ENCODE assay signal across 8 cellular contexts in the genomic region with DNA sequence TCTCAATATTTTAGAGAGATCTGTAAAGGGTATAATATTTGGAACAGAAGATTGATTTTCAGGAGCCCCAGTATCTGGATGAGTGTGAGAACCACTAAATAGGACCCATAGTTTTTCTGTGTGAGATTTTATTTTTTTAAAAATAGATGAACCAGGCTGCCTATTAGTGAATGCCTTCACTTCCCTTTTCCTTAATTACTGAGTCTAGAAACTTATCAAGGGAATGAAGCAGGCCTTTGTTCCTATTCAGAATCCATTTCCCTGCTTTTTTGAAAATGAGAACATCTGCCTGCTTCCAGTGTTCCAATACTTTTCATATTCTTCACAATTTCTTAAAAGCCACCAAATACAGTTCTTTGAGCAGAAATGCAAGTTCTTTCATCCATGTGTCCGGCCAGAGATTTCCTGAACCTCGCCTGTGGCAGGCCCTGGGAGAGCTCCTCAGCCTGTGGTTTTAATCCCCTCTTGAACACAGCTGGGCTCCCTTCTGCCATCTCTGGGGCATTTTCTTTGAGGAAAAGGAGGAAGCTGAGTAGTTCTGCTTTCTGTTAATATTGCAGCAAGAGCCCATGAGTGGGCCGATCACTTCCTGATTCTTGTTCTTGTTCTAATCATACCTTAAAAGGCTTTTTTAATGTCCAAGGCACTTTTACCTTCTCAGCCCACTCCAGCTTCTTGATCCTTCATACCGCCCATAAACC. TPM values are rescaled to one million over a fixed set of nuclear protein-coding genes. Genes with fewer than 3 reads are reported as not detected.
A peak's percentile ranks its signal among the peaks of the same experiment; 100 is the strongest.
DNase-seq lines count a peak whose midpoint lies in the region; ATAC-seq, FAIRE-seq and TF ChIP-seq lines count a peak whose summit lies in the region.

No MANE protein-coding gene starts in this region.

- peaks cover 17% of the 10 kb centered on the region; the same call in 1 of the 2 replicates for H4K20me1 ChIP-seq in K562 (replicated peaks; ENCODE audit: control insufficient read depth, insufficient read depth, low read length)
- H4K20me1 ChIP-seq in MM.1S (ENCODE audit: insufficient read depth, low read length), result no peaks in the 10 kb centered on the region

- intact Hi-C loops in K562 (cut with micrococcal nuclease), result no loop called here

- ATAC-seq in K562 (no peak), HG03571 (IDR thresholded peaks at IDR 0.05; ENCODE audit: unreplicated experiment) (no peak), HG02884 (IDR thresholded peaks at IDR 0.05; ENCODE audit: unreplicated experiment) (no peak)

- H3K9ac ChIP-seq in K562 (ENCODE audit: insufficient read depth in 1 of 2, low read depth in 2 of 2, low read length in 2 of 2) (peak overlapping the region in 1 of 2 experiments; percentile 33; a peak in 1 of 4 replicates), MM.1S (ENCODE audit: low read length) (no peak overlapping the region)

- H3K9me1 ChIP-seq in K562 (ENCODE audit: control insufficient read depth, insufficient read depth, low read length), result no peaks in the 10 kb centered on the region

- H3K4me1 ChIP-seq in K562 (replicated peaks in 1 of 2; ENCODE audit: control insufficient read depth in 2 of 2, insufficient read depth in 2 of 2, low read length in 2 of 2), result peaks cover 14 to 21% of the 10 kb centered on the region in 2 experiments
- H3K4me1 ChIP-seq in MM.1S (ENCODE audit: low read length), result peaks cover 17% of the 10 kb centered on the region

- no peaks in the 10 kb centered on the region for H3K9me3 ChIP-seq in K562 (replicated peaks; ENCODE audit: control insufficient read depth, insufficient read depth, low read depth, low read length)
- no peaks in the 10 kb centered on the region for H3K9me3 ChIP-seq in MM.1S (replicated peaks; ENCODE audit: insufficient read depth, low read length)

- POLR2A ChIA-PET in K562 (lab: Yijun Ruan, JAX), result interaction anchor here (0.7 to 2.6 kb wide), 3 partner anchors 10 to 18 kb away, joined by 4 to 10 read pairs (median 5); no protein-coding TSS in a partner anchor
- POLR2A ChIA-PET in HEK293T (lab: Yijun Ruan, JAX), result no interaction called here

- in situ Hi-C loops in K562 (cut with MboI), result no loop called here

- no peaks in the 10 kb centered on the region for H3K9me2 ChIP-seq in MM.1S (replicated peaks; ENCODE audit: insufficient read depth, low read length)

- H3K79me2 ChIP-seq in K562 (ENCODE audit: control insufficient read depth, insufficient read depth, low read length), result peaks cover 29% of the 10 kb centered on the region
- H3K79me2 ChIP-seq in MM.1S (ENCODE audit: low read length), result peaks cover 65% of the 10 kb centered on the region

- 51% methylated on average over 4 of the region's 4 CpGs for WGBS in K562 (ENCODE audit: insufficient coverage, low coverage, missing lambda C conversion rate)

- no peak overlapping the region for H3K4me2 ChIP-seq in K562 (ENCODE audit: insufficient read depth, low read length)
- no peak overlapping the region for H3K4me2 ChIP-seq in MM.1S (ENCODE audit: low read depth, low read length)

- TF ChIP-seq CTCF in AG10803 (conservative IDR thresholded peaks at IDR 0.05; ENCODE audit: low read length), result 0 out of 2 replicates have a peak, but pooled peaks have one; percentile 21
- no peak for TF ChIP-seq CTCF in HL-60 (IDR thresholded peaks at IDR 0.05; ENCODE audit: insufficient read depth, low read length)
- TF ChIP-seq CTCF in K562 (IDR thresholded peaks at IDR 0.05 in 2 of 3, conservative IDR thresholded peaks at IDR 0.05 in 1 of 3; ENCODE audit: insufficient read depth in 2 of 3, low read depth in 1 of 3, low read length in 3 of 3), result no peak
- no peak for TF ChIP-seq CTCF in MM.1S (IDR thresholded peaks at IDR 0.05; ENCODE audit: low read length)

- TF ChIP-seq RAD21 in K562 (CRISPR knock-in tag; conservative IDR thresholded peaks at IDR 0.05 in 1 of 2, IDR thresholded peaks at IDR 0.05 in 1 of 2), result no peak

- CTCF ChIA-PET in K562 (lab: Yijun Ruan, JAX; ENCODE audit: low intra/inter-chr PET ratio) (no interaction called here), HEK293T (lab: Yijun Ruan, JAX) (no interaction called here)

- TF ChIP-seq EP300 in K562 (IDR thresholded peaks at IDR 0.05; ENCODE audit: low read length), result no peak

- H3F3A ChIP-seq in MM.1S (ENCODE audit: insufficient read depth, low read length), result peaks cover 15% of the 10 kb centered on the region

- TF ChIP-seq POLR2A in K562 (conservative IDR thresholded peaks at IDR 0.05), result no peak

- peak overlapping the region; percentile 3; the same call in 1 of the 2 replicates for H3K4me3 ChIP-seq in AG10803 (ENCODE audit: low read length)
- H3K4me3 ChIP-seq in HL-60 (replicated peaks; ENCODE audit: insufficient read depth, low read length), result no peak overlapping the region
- no peak overlapping the region for H3K4me3 ChIP-seq in K562
- no peak overlapping the region for H3K4me3 ChIP-seq in MM.1S (ENCODE audit: low read length)

- no TSS peak for BruUV-seq in K562 (replicated peaks; lab: Mats Ljungman, UMichigan)

- no peak for FAIRE-seq in K562 (lab: Jason Lieb, UNC)

- H3K27ac ChIP-seq in HL-60 (replicated peaks) (peak overlapping the region; percentile 64), K562 (ENCODE audit: extremely low read depth, low read depth, low read length) (peak overlapping the region; percentile 38; the same call in 1 of the 3 replicates), MM.1S (ENCODE audit: low read length) (no peak overlapping the region)

- H3K27me3 ChIP-seq in HL-60 (ENCODE audit: insufficient read depth, poor library complexity, severe bottlenecking) (no peaks in the 10 kb centered on the region), K562 (ENCODE audit: control insufficient read depth in 2 of 2, insufficient read depth in 2 of 2, low read length in 2 of 2) (no peaks in the 10 kb centered on the region), MM.1S (replicated peaks; ENCODE audit: insufficient read depth, low read length) (no peaks in the 10 kb centered on the region)

- DNase-seq in AG10803 (ENCODE audit: low read depth) (peak; percentile 66), HL-60 (ENCODE audit: low read depth in 1 of 2, low spot score in 1 of 2) (peak; percentile 30 to 93), K562 (ENCODE audit: extremely low read depth in 1 of 4, low spot score in 3 of 4) (peak in 1 of 4 experiments; percentile 21), mucosa of gallbladder (ENCODE audit: low spot score) (peak; percentile 27), HEK293T (ENCODE audit: extremely low spot score) (no peak), MM.1S (no peak)

- H3K36me3 ChIP-seq in K562 (ENCODE audit: control insufficient read depth, insufficient read depth, low read length) (no peaks in the 10 kb centered on the region), MM.1S (replicated peaks; ENCODE audit: insufficient read depth, low read length) (no peaks in the 10 kb centered on the region)

- no peak overlapping the region for H2AFZ ChIP-seq in K562 (ENCODE audit: low read depth, low read length)
- no peak overlapping the region for H2AFZ ChIP-seq in MM.1S (ENCODE audit: low read length)

TF ChIP-seq in K562, 482 proteins besides CTCF, POLR2A, EP300 and RAD21 (continues in another document):
- TF ChIP-seq STAG1 (CRISPR knock-in tag; IDR thresholded peaks at IDR 0.05; ENCODE audit: borderline replicate concordance), result no peak
- no peak for TF ChIP-seq SAFB2 (IDR thresholded peaks at IDR 0.05; ENCODE audit: borderline replicate concordance, low read depth, low read length, severe bottlenecking)
- TF ChIP-seq ZNF695 (CRISPR knock-in tag; IDR thresholded peaks at IDR 0.05), result no peak

RNA-seq across cellular contexts. Expression of gene EHD4, which starts 4.7 kb away (rescaled TPM):
- total RNA-seq in K562 (2011; cell fraction: chromatin; rRNA removed; ENCODE audit: low replicate concordance), result 11.8 and 17.2 TPM in 2 replicates
- 15.1 and 17.0 TPM in 2 replicates for total RNA-seq in K562 (2011; cell fraction: nucleolus; rRNA removed)
- total RNA-seq in K562 (2011; cell fraction: nucleoplasm; rRNA removed), result 14.4 and 16.6 TPM in 2 replicates
- total RNA-seq in K562 (2014; rRNA removed) (9.8 and 12.6 TPM in 2 replicates), K562 (2014; rRNA removed; fragmentation: Illumina TruSeq; extraction: Trizol) (4.6 and 5.2 TPM in 2 replicates), K562 (2015; rRNA removed; fragmentation: Illumina TruSeq; extraction: Trizol) (5.6 and 5.7 TPM in 2 replicates), K562 (2021) (10.3 and 11.4 TPM in 2 replicates), mucosa of gallbladder (39.7 TPM)
- polyA plus RNA-seq in K562 (2011; rRNA removed) (6.4 and 7.4 TPM in 2 replicates), K562 (2014; fragmentation: Illumina TruSeq; extraction: Trizol) (7.0 and 8.1 TPM in 2 replicates), K562 (2014; fragmentation: Nextera tagmentation; extraction: Ambion mirVana) (under 1 TPM; 0.89 to 0.96 TPM), K562 (2014; rRNA removed) (7.5 and 7.7 TPM in 2 replicates)
- 7.3 and 10.8 TPM in 2 replicates for polyA plus RNA-seq in K562 (2011; cell fraction: cytosol; rRNA removed)
- polyA plus RNA-seq in K562 (2011; cell fraction: nucleus; rRNA removed), result 4.1 and 4.5 TPM in 2 replicates
- polyA plus RNA-seq in K562 (2012), result 5.5 and 7.3 TPM in 2 replicates
- polyA minus RNA-seq in K562 (2011; rRNA and poly(A)+ RNA removed), result 9.2 and 10.3 TPM in 2 replicates
- 8.6 and 9.6 TPM in 2 replicates for polyA minus RNA-seq in K562 (2011; cell fraction: cytosol; rRNA and poly(A)+ RNA removed)
- polyA minus RNA-seq in K562 (2011; cell fraction: nucleus; rRNA and poly(A)+ RNA removed), result 6.9 and 10.0 TPM in 2 replicates

RNA-seq across cellular contexts. Expression of gene PLA2G4E, which starts 53.2 kb away (rescaled TPM):
- 0.35 TPM in 1 of 2 replicates, not detected in the other for total RNA-seq in K562 (2011; cell fraction: chromatin; rRNA removed; ENCODE audit: low replicate concordance)
- total RNA-seq in K562 (2011; cell fraction: nucleolus; rRNA removed), result 0.17 TPM in 1 of 2 replicates, not detected in the other
- not detected in 2 replicates for total RNA-seq in K562 (2011; cell fraction: nucleoplasm; rRNA removed)
- total RNA-seq in K562 (2014; rRNA removed) (not detected in 2 replicates), K562 (2014; rRNA removed; fragmentation: Illumina TruSeq; extraction: Trizol) (not detected in 2 replicates), K562 (2015; rRNA removed; fragmentation: Illumina TruSeq; extraction: Trizol) (not detected in 2 replicates), K562 (2021) (not detected in 2 replicates), mucosa of gallbladder (0.09 TPM)
- polyA plus RNA-seq in K562 (2011; rRNA removed) (0.03 TPM in 1 of 2 replicates, not detected in the other), K562 (2014; fragmentation: Illumina TruSeq; extraction: Trizol) (not detected in 2 replicates), K562 (2014; fragmentation: Nextera tagmentation; extraction: Ambion mirVana) (not detected), K562 (2014; rRNA removed) (not detected in 2 replicates)
- polyA plus RNA-seq in K562 (2011; cell fraction: cytosol; rRNA removed), result 0.04 TPM in 1 of 2 replicates, not detected in the other
- polyA plus RNA-seq in K562 (2011; cell fraction: nucleus; rRNA removed), result 0.10 TPM in 1 of 2 replicates, not detected in the other
- polyA plus RNA-seq in K562 (2012), result not detected in 2 replicates
- polyA minus RNA-seq in K562 (2011; rRNA and poly(A)+ RNA removed), result not detected in 2 replicates
- not detected in 2 replicates for polyA minus RNA-seq in K562 (2011; cell fraction: cytosol; rRNA and poly(A)+ RNA removed)
- polyA minus RNA-seq in K562 (2011; cell fraction: nucleus; rRNA and poly(A)+ RNA removed), result not detected in 2 replicates

Comparison
In these comparisons a context has a peak if more than half of its experiments do, and no peak if none do; other contexts are left out.
1. DNase-seq: peak in AG10803 (single experiment), HL-60 (2 of 2) and mucosa of gallbladder (single experiment); none in HEK293T (single experiment) and MM.1S (single experiment).